8 cellular contexts compared by ENCODE assay signal in genomic region chr9:130042406-130042930, GRCh38. TPM values are rescaled to one million over a fixed set of nuclear protein-coding genes. Genes with fewer than 3 reads are reported as not detected.
DNase-seq lines count a peak whose midpoint lies in the region; ATAC-seq and TF ChIP-seq lines count a peak whose summit lies in the region.

No MANE protein-coding gene starts in this region.

- no peak for TF ChIP-seq CTCF in SK-N-SH (IDR thresholded peaks at IDR 0.05)
- TF ChIP-seq CTCF in lung (IDR thresholded peaks at IDR 0.05; ENCODE audit: control extremely low read depth, extremely low read depth): no peak
- TF ChIP-seq CTCF in thoracic aorta (IDR thresholded peaks at IDR 0.05): no peak

- H3K9me2 ChIP-seq in SK-N-SH: no peaks in the 10 kb centered on the region

- H3K4me3 ChIP-seq in SK-N-SH (ENCODE audit: low read depth in 2 of 2, low read length in 1 of 2) (peak overlapping the region; percentile 81 to 85), lung (peak overlapping the region; percentile 99), thoracic aorta (peak overlapping the region; percentile 98)

- H3K4me1 Mint-ChIP-seq in activated CD4-positive, alpha-beta T cell treated with anti-CD3 and anti-CD28 coated beads, Interleukin-2, amount 10 ng/mL, durations not matched to agents 24 days and 14 days: peaks cover 43% of the 10 kb centered on the region
- peaks cover 63% of the 10 kb centered on the region for H3K4me1 Mint-ChIP-seq in dendritic cell treated with granulocyte-macrophage colony-stimulating factor and Interleukin-4, amounts not matched to agents 40 ng/mL and 50 ng/mL, for 4 days (ENCODE audit: low read depth)

- no peak for TF ChIP-seq RAD21 in SK-N-SH (IDR thresholded peaks at IDR 0.05; ENCODE audit: low read length)

- H3K79me2 ChIP-seq in SK-N-SH (ENCODE audit: insufficient read depth): peaks cover 49% of the 10 kb centered on the region

- DNase-seq in activated CD4-positive, alpha-beta T cell treated with anti-CD3 and anti-CD28 coated beads, Interleukin-2, amount 10 ng/mL, durations not matched to agents 24 days and 14 days: no peak
- DNase-seq in activated CD4-positive, alpha-beta T cell treated with anti-CD3 and anti-CD28 coated beads for 48 hours: no peak
- peak; percentile 80 for DNase-seq in SK-N-SH
- DNase-seq in lung (ENCODE audit: low spot score): no peak
- no peak for DNase-seq in thoracic aorta (ENCODE audit: low spot score)
- DNase-seq in foreskin melanocyte: no peak

- ATAC-seq in lung (ENCODE audit: insufficient read depth, low FRiP score): peak; percentile 3
- ATAC-seq in thoracic aorta (ENCODE audit: insufficient number of reproducible peaks, low FRiP score, low read depth): no peak
- ATAC-seq in GM18907 (IDR thresholded peaks at IDR 0.05; ENCODE audit: unreplicated experiment): no peak

- H2AFZ ChIP-seq in SK-N-SH (ENCODE audit: low read depth): peak overlapping the region; percentile 56; the same call in 1 of the 2 replicates

- H3K27ac ChIP-seq in SK-N-SH (ENCODE audit: low read depth in 2 of 2, low read length in 1 of 2): peak overlapping the region; percentile 72 to 77
- H3K27ac ChIP-seq in lung (ENCODE audit: low read depth in 1 of 2, low read length in 1 of 2): peak overlapping the region; percentile 79 to 98
- H3K27ac ChIP-seq in thoracic aorta: peak overlapping the region; percentile 88 to 93

- H3K4me2 ChIP-seq in SK-N-SH: peak overlapping the region; percentile 77

- H3K36me3 ChIP-seq in SK-N-SH (replicated peaks in 1 of 2; ENCODE audit: control insufficient read depth in 1 of 2, insufficient read depth in 2 of 2, low read length in 1 of 2) (no peaks in the 10 kb centered on the region), lung (ENCODE audit: control insufficient read depth in 2 of 2, insufficient read depth in 2 of 2, low read length in 2 of 2) (no peaks in the 10 kb centered on the region), thoracic aorta (no peaks in the 10 kb centered on the region)

- H3K9me3 ChIP-seq in SK-N-SH (no peaks in the 10 kb centered on the region), lung (ENCODE audit: control insufficient read depth in 2 of 2, insufficient read depth in 1 of 2, low read length in 1 of 2) (no peaks in the 10 kb centered on the region), thoracic aorta (no peaks in the 10 kb centered on the region)

- H3K27me3 ChIP-seq in SK-N-SH (ENCODE audit: insufficient read depth): no peaks in the 10 kb centered on the region
- H3K27me3 ChIP-seq in lung (ENCODE audit: control insufficient read depth, insufficient read depth): no peaks in the 10 kb centered on the region
- no peaks in the 10 kb centered on the region for H3K27me3 ChIP-seq in thoracic aorta (replicated peaks; ENCODE audit: insufficient read depth)

- peaks cover 20% of the 10 kb centered on the region for H3F3A ChIP-seq in SK-N-SH (replicated peaks; ENCODE audit: insufficient read depth)

- H3K36me3 Mint-ChIP-seq in activated CD4-positive, alpha-beta T cell treated with anti-CD3 and anti-CD28 coated beads, Interleukin-2, amount 10 ng/mL, durations not matched to agents 24 days and 14 days (ENCODE audit: low read depth): peaks cover 21% of the 10 kb centered on the region
- H3K36me3 Mint-ChIP-seq in dendritic cell treated with granulocyte-macrophage colony-stimulating factor and Interleukin-4, amounts not matched to agents 40 ng/mL and 50 ng/mL, for 4 days (ENCODE audit: low read depth): peaks cover 10% of the 10 kb centered on the region

- H3K27ac Mint-ChIP-seq in activated CD4-positive, alpha-beta T cell treated with anti-CD3 and anti-CD28 coated beads, Interleukin-2, amount 10 ng/mL, durations not matched to agents 24 days and 14 days: peak overlapping the region; percentile 93
- H3K27ac Mint-ChIP-seq in dendritic cell treated with granulocyte-macrophage colony-stimulating factor and Interleukin-4, amounts not matched to agents 40 ng/mL and 50 ng/mL, for 4 days: peak overlapping the region; percentile 98

- CTCF ChIA-PET in SK-N-SH (lab: Yijun Ruan, JAX): interaction anchor here (0.6 to 1.6 kb wide), 7 partner anchors 9 to 232 kb away, joined by 3 to 10 read pairs (median 3); partner anchors contain the start of gene GPR107

- peaks cover 12 to 15% of the 10 kb centered on the region in 2 experiments; a peak in 3 of 4 replicates for H3K4me1 ChIP-seq in SK-N-SH (ENCODE audit: control insufficient read depth in 1 of 2, insufficient read depth in 2 of 2, low read depth in 1 of 2, low read length in 1 of 2)
- peaks cover 0 to 4% of the 10 kb centered on the region in 2 donors for H3K4me1 ChIP-seq in lung (ENCODE audit: control insufficient read depth in 2 of 2, insufficient read depth in 2 of 2, low read length in 2 of 2)
- peaks cover 20 to 39% of the 10 kb centered on the region in 2 donors for H3K4me1 ChIP-seq in thoracic aorta (ENCODE audit: control insufficient read depth in 1 of 2, low read depth in 2 of 2)

- under 1% methylated on average over 24 of the region's 76 CpGs for WGBS in SK-N-SH (ENCODE audit: low lambda C conversion rate)
- WGBS in lung, 2 donors: 1% methylated on average over 35 to 76 of the region's 76 CpGs

- no peak for TF ChIP-seq EP300 in SK-N-SH (IDR thresholded peaks at IDR 0.05; ENCODE audit: borderline replicate concordance in 1 of 2, low read depth in 1 of 2, low read length in 1 of 2)

- H4K20me1 ChIP-seq in SK-N-SH (ENCODE audit: insufficient read depth): peaks cover 30% of the 10 kb centered on the region

- intact Hi-C loops in activated CD4-positive, alpha-beta T cell treated with anti-CD3 and anti-CD28 coated beads, Interleukin-2, amount 10 ng/mL, durations not matched to agents 24 days and 14 days (cut with micrococcal nuclease): no loop called here
- intact Hi-C loops in dendritic cell treated with granulocyte-macrophage colony-stimulating factor and Interleukin-4, amounts not matched to agents 40 ng/mL and 50 ng/mL, for 4 days (cut with micrococcal nuclease): no loop called here

- H3K9me3 Mint-ChIP-seq in activated CD4-positive, alpha-beta T cell treated with anti-CD3 and anti-CD28 coated beads, Interleukin-2, amount 10 ng/mL, durations not matched to agents 24 days and 14 days: no peaks in the 10 kb centered on the region
- no peaks in the 10 kb centered on the region for H3K9me3 Mint-ChIP-seq in dendritic cell treated with granulocyte-macrophage colony-stimulating factor and Interleukin-4, amounts not matched to agents 40 ng/mL and 50 ng/mL, for 4 days

- H3K27me3 Mint-ChIP-seq in activated CD4-positive, alpha-beta T cell treated with anti-CD3 and anti-CD28 coated beads, Interleukin-2, amount 10 ng/mL, durations not matched to agents 24 days and 14 days: no peaks in the 10 kb centered on the region
- H3K27me3 Mint-ChIP-seq in dendritic cell treated with granulocyte-macrophage colony-stimulating factor and Interleukin-4, amounts not matched to agents 40 ng/mL and 50 ng/mL, for 4 days: no peaks in the 10 kb centered on the region

- H3K4me3 Mint-ChIP-seq in activated CD4-positive, alpha-beta T cell treated with anti-CD3 and anti-CD28 coated beads, Interleukin-2, amount 10 ng/mL, durations not matched to agents 24 days and 14 days: peak overlapping the region; percentile 94
- peak overlapping the region; percentile 99 for H3K4me3 Mint-ChIP-seq in dendritic cell treated with granulocyte-macrophage colony-stimulating factor and Interleukin-4, amounts not matched to agents 40 ng/mL and 50 ng/mL, for 4 days

- H3K9ac ChIP-seq in SK-N-SH: peak overlapping the region; percentile 85

- POLR2A ChIA-PET in SK-N-SH (lab: Yijun Ruan, JAX): interaction anchor here (0.6 to 1.6 kb wide), 4 partner anchors 11 to 125 kb away, joined by 3 to 5 read pairs (median 3); partner anchors contain the start of gene GPR107

TF ChIP-seq in SK-N-SH, 30 proteins besides CTCF, POLR2A, EP300 and RAD21:
- TF ChIP-seq USF1 (IDR thresholded peaks at IDR 0.05; ENCODE audit: borderline replicate concordance, low read depth) (no peak), EZH2phosphoT487 (IDR thresholded peaks at IDR 0.05; ENCODE audit: borderline replicate concordance, low read depth) (no peak), MXI1 (IDR thresholded peaks at IDR 0.05; ENCODE audit: low read depth, low read length) (peak; percentile 15; the same call in 1 of the 2 replicates), TCF12 (IDR thresholded peaks at IDR 0.05) (no peak), POLR2AphosphoS5 (IDR thresholded peaks at IDR 0.05; ENCODE audit: low read depth, low read length) (no peak)

RNA-seq across cellular contexts. Expression of gene FNBP1, which starts 0.5 kb away (rescaled TPM):
- total RNA-seq in activated CD4-positive, alpha-beta T cell treated with anti-CD3 and anti-CD28 coated beads, Interleukin-2, amount 10 ng/mL, durations not matched to agents 24 days and 14 days: 245 TPM in 2 replicates
- 10.2 and 11.0 TPM in 2 replicates for polyA plus RNA-seq in SK-N-SH (2012; rRNA removed)
- polyA plus RNA-seq in SK-N-SH (2012; cell fraction: cytosol; rRNA removed): 13.1 and 17.9 TPM in 2 replicates
- 19.1 and 20.3 TPM in 2 replicates for polyA plus RNA-seq in SK-N-SH (2012; cell fraction: nucleus; rRNA removed)
- 10 to 100 TPM; 34.5 to 94.3 TPM for total RNA-seq in lung
- polyA plus RNA-seq in lung: 10 to 100 TPM; 16.0 to 24.5 TPM
- total RNA-seq in thoracic aorta: 10 to 100 TPM; 71.5 to 80.3 TPM

RNA-seq across cellular contexts. Expression of gene GPR107, which starts 11.2 kb away (rescaled TPM):
- total RNA-seq in activated CD4-positive, alpha-beta T cell treated with anti-CD3 and anti-CD28 coated beads, Interleukin-2, amount 10 ng/mL, durations not matched to agents 24 days and 14 days: 19.2 and 23.6 TPM in 2 replicates
- polyA plus RNA-seq in SK-N-SH (2012; rRNA removed): 23.0 and 29.9 TPM in 2 replicates
- 20.9 and 24.6 TPM in 2 replicates for polyA plus RNA-seq in SK-N-SH (2012; cell fraction: cytosol; rRNA removed)
- polyA plus RNA-seq in SK-N-SH (2012; cell fraction: nucleus; rRNA removed): 20.5 and 35.5 TPM in 2 replicates
- total RNA-seq in lung: 100 to 1,000 TPM in 1 of 2 donors, 10 to 100 TPM in 1; 43.2 to 180 TPM
- polyA plus RNA-seq in lung: 10 to 100 TPM; 11.0 to 23.3 TPM
- 10 to 100 TPM; 47.5 to 51.9 TPM for total RNA-seq in thoracic aorta
